In the genomic region with DNA sequence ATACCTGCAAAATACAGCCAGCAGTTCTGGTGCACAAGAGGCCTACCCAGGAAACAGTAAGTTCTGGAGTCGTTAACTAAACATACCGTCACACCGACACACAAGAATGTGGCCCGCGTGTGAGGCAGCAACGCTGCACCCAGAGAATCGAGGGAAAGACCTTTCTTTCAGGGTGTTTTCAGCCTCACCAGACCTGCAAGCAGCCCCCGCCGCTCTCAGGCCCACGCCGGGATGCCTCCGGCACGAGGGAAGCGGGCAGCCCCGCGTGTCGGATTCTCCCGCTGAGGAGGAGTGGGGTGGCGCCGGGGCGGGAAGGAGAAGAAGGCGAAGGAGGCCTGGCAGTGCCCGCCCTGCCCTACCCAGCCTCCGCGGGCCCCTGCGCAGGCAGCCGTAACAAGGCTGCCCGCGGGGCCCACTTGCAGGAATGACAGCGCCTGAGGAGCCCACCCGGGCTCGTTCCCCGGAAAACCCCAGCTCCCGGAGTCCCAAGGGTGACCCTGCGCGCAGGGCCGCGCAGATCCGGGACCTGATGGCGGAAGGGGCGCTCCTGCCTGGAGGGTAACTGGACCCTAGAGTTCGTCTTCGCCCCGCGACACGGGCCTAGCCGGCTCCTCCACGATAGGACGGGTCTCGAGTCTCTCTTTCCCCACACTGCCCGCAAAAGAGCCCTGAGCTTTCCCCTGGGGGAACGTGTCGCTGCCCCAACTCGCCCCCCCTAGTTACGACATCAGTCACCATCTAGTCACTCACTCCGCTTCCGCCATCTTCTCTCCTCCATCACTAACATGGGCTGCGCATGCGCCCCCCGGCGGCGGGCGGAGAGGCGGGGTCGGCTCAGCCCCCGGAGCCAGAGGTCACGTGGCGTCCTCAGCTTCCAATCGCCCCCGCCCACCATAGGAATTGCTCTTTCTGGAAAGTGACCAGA, we compare ENCODE assay signal across 1 cellular context.
A peak's percentile ranks its signal among the peaks of the same experiment; 100 is the strongest.
TF ChIP-seq lines count a peak whose summit lies in the region.

A gene with protein sequence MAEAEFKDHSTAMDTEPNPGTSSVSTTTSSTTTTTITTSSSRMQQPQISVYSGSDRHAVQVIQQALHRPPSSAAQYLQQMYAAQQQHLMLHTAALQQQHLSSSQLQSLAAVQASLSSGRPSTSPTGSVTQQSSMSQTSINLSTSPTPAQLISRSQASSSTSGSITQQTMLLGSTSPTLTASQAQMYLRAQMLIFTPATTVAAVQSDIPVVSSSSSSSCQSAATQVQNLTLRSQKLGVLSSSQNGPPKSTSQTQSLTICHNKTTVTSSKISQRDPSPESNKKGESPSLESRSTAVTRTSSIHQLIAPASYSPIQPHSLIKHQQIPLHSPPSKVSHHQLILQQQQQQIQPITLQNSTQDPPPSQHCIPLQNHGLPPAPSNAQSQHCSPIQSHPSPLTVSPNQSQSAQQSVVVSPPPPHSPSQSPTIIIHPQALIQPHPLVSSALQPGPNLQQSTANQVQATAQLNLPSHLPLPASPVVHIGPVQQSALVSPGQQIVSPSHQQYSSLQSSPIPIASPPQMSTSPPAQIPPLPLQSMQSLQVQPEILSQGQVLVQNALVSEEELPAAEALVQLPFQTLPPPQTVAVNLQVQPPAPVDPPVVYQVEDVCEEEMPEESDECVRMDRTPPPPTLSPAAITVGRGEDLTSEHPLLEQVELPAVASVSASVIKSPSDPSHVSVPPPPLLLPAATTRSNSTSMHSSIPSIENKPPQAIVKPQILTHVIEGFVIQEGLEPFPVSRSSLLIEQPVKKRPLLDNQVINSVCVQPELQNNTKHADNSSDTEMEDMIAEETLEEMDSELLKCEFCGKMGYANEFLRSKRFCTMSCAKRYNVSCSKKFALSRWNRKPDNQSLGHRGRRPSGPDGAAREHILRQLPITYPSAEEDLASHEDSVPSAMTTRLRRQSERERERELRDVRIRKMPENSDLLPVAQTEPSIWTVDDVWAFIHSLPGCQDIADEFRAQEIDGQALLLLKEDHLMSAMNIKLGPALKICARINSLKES (minus strand): TSS at position 782 of the 925 bp plus-strand sequence. CDS start 18 bp downstream, at position 764.

TF ChIP-seq in WTC11, 78 proteins besides CTCF, POLR2A, EP300 and RAD21 (continued from another document):
- TF ChIP-seq, protein P1, sequence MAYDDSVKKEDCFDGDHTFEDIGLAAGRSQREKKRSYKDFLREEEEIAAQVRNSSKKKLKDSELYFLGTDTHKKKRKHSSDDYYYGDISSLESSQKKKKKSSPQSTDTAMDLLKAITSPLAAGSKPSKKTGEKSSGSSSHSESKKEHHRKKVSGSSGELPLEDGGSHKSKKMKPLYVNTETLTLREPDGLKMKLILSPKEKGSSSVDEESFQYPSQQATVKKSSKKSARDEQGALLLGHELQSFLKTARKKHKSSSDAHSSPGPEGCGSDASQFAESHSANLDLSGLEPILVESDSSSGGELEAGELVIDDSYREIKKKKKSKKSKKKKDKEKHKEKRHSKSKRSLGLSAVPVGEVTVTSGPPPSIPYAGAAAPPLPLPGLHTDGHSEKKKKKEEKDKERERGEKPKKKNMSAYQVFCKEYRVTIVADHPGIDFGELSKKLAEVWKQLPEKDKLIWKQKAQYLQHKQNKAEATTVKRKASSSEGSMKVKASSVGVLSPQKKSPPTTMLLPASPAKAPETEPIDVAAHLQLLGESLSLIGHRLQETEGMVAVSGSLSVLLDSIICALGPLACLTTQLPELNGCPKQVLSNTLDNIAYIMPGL (CRISPR knock-in tag; IDR thresholded peaks at IDR 0.05), result peak; percentile 49; the same call in 1 of the 2 replicates
- 0 out of 2 replicates have a peak, but pooled peaks have one; percentile 30 for TF ChIP-seq TEAD1 (CRISPR knock-in tag; IDR thresholded peaks at IDR 0.05)
- TF ChIP-seq, protein P2, sequence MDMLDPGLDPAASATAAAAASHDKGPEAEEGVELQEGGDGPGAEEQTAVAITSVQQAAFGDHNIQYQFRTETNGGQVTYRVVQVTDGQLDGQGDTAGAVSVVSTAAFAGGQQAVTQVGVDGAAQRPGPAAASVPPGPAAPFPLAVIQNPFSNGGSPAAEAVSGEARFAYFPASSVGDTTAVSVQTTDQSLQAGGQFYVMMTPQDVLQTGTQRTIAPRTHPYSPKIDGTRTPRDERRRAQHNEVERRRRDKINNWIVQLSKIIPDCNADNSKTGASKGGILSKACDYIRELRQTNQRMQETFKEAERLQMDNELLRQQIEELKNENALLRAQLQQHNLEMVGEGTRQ (CRISPR knock-in tag; IDR thresholded peaks at IDR 0.05), result peak; percentile 97
- TF ChIP-seq, protein P3, sequence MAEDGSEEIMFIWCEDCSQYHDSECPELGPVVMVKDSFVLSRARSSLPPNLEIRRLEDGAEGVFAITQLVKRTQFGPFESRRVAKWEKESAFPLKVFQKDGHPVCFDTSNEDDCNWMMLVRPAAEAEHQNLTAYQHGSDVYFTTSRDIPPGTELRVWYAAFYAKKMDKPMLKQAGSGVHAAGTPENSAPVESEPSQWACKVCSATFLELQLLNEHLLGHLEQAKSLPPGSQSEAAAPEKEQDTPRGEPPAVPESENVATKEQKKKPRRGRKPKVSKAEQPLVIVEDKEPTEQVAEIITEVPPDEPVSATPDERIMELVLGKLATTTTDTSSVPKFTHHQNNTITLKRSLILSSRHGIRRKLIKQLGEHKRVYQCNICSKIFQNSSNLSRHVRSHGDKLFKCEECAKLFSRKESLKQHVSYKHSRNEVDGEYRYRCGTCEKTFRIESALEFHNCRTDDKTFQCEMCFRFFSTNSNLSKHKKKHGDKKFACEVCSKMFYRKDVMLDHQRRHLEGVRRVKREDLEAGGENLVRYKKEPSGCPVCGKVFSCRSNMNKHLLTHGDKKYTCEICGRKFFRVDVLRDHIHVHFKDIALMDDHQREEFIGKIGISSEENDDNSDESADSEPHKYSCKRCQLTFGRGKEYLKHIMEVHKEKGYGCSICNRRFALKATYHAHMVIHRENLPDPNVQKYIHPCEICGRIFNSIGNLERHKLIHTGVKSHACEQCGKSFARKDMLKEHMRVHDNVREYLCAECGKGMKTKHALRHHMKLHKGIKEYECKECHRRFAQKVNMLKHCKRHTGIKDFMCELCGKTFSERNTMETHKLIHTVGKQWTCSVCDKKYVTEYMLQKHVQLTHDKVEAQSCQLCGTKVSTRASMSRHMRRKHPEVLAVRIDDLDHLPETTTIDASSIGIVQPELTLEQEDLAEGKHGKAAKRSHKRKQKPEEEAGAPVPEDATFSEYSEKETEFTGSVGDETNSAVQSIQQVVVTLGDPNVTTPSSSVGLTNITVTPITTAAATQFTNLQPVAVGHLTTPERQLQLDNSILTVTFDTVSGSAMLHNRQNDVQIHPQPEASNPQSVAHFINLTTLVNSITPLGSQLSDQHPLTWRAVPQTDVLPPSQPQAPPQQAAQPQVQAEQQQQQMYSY (CRISPR knock-in tag; IDR thresholded peaks at IDR 0.05), result no peak
- TF ChIP-seq, protein P4, sequence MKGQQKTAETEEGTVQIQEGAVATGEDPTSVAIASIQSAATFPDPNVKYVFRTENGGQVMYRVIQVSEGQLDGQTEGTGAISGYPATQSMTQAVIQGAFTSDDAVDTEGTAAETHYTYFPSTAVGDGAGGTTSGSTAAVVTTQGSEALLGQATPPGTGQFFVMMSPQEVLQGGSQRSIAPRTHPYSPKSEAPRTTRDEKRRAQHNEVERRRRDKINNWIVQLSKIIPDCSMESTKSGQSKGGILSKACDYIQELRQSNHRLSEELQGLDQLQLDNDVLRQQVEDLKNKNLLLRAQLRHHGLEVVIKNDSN (CRISPR knock-in tag; IDR thresholded peaks at IDR 0.05), result peak; percentile 97
- TF ChIP-seq, protein P5, sequence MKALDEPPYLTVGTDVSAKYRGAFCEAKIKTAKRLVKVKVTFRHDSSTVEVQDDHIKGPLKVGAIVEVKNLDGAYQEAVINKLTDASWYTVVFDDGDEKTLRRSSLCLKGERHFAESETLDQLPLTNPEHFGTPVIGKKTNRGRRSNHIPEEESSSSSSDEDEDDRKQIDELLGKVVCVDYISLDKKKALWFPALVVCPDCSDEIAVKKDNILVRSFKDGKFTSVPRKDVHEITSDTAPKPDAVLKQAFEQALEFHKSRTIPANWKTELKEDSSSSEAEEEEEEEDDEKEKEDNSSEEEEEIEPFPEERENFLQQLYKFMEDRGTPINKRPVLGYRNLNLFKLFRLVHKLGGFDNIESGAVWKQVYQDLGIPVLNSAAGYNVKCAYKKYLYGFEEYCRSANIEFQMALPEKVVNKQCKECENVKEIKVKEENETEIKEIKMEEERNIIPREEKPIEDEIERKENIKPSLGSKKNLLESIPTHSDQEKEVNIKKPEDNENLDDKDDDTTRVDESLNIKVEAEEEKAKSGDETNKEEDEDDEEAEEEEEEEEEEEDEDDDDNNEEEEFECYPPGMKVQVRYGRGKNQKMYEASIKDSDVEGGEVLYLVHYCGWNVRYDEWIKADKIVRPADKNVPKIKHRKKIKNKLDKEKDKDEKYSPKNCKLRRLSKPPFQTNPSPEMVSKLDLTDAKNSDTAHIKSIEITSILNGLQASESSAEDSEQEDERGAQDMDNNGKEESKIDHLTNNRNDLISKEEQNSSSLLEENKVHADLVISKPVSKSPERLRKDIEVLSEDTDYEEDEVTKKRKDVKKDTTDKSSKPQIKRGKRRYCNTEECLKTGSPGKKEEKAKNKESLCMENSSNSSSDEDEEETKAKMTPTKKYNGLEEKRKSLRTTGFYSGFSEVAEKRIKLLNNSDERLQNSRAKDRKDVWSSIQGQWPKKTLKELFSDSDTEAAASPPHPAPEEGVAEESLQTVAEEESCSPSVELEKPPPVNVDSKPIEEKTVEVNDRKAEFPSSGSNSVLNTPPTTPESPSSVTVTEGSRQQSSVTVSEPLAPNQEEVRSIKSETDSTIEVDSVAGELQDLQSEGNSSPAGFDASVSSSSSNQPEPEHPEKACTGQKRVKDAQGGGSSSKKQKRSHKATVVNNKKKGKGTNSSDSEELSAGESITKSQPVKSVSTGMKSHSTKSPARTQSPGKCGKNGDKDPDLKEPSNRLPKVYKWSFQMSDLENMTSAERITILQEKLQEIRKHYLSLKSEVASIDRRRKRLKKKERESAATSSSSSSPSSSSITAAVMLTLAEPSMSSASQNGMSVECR (CRISPR knock-in tag; IDR thresholded peaks at IDR 0.05; ENCODE audit: borderline replicate concordance), result 0 out of 2 replicates have a peak, but pooled peaks have one; percentile 83
- TF ChIP-seq NR1H2 (CRISPR knock-in tag; IDR thresholded peaks at IDR 0.05), result no peak
